19 cellular contexts compared by ENCODE assay signal in genomic region chr17:60188727-60189126, GRCh38. TPM values are rescaled to one million over a fixed set of nuclear protein-coding genes. Genes with fewer than 3 reads are reported as not detected.
A peak's percentile ranks its signal among the peaks of the same experiment; 100 is the strongest.
DNase-seq lines count a peak whose midpoint lies in the region; ATAC-seq and TF ChIP-seq lines count a peak whose summit lies in the region.
"Had no signal": no experiment of that assay in that cellular context is flagged by ENCODE, and none has a peak within 500 bp of the region (broad histone marks: within the 10 kb centered on the region; RNA-seq: fewer than 3 reads in every experiment).

No MANE protein-coding gene starts in this region.

- H3K9me3 ChIP-seq in neutrophil: no peaks in the 10 kb centered on the region
- H3K9me3 ChIP-seq: A549, Caco-2 had no signal

- H3K27me3 ChIP-seq in neutrophil: no peaks in the 10 kb centered on the region

- TF ChIP-seq CTCF in VCaP (conservative IDR thresholded peaks at IDR 0.05): no peak
- TF ChIP-seq CTCF in neutrophil (IDR thresholded peaks at IDR 0.05): no peak

- ATAC-seq in left lobe of liver (peak; percentile 16), GM18511 (IDR thresholded peaks at IDR 0.05; ENCODE audit: unreplicated experiment) (no peak)
- ATAC-seq: A549; CD8-positive, alpha-beta T cell had no signal

- DNase-seq in CD1c-positive myeloid dendritic cell (ENCODE audit: extremely low spot score) (peak; percentile 45), left lobe of liver (ENCODE audit: low spot score) (no peak), NCI-H774 (lab: John Stamatoyannopoulos, UW) (no peak), midbrain (lab: John Stamatoyannopoulos, UW) (no peak), NCI-H748 (lab: John Stamatoyannopoulos, UW; ENCODE audit: unreplicated experiment) (no peak)
- DNase-seq: 8988T; C1 segment of cervical spinal cord; Caco-2; CD4-positive, CD25-positive, alpha-beta regulatory T cell; CD8-positive, alpha-beta T cell; DMS153; DND-41; GOT3; H7; HCEC 1CT had no signal

- H3K4me3 ChIP-seq in neutrophil (ENCODE audit: low read depth in 1 of 2, low read length in 1 of 2): no peak overlapping the region
- H3K4me3 ChIP-seq: A549 had no signal

- peak overlapping the region; percentile 78 for H3K27ac ChIP-seq in VCaP
- peak overlapping the region; percentile 20 for H3K27ac ChIP-seq in neutrophil

- peaks cover 97% of the 10 kb centered on the region for H3K36me3 ChIP-seq in neutrophil

- peaks cover 26 to 28% of the 10 kb centered on the region in 2 experiments for H3K4me1 ChIP-seq in neutrophil (ENCODE audit: control insufficient read depth in 1 of 2, insufficient read depth in 1 of 2, low read depth in 1 of 2, low read length in 1 of 2)

RNA-seq across cellular contexts. Expression of gene CA4, which starts 39.0 kb away (rescaled TPM):
- total RNA-seq in left lobe of liver: 0.53 TPM
- total RNA-seq: Caco-2; CD4-positive, CD25-positive, alpha-beta regulatory T cell; CD8-positive, alpha-beta T cell had no signal
